ENCODE assay signal across 1 cellular context in genomic region chr11:115409691-115410220, GRCh38.
A peak's percentile ranks its signal among the peaks of the same experiment; 100 is the strongest.
TF ChIP-seq lines count a peak whose summit lies in the region.

No MANE protein-coding gene starts in this region.

TF ChIP-seq in HepG2, 621 proteins besides CTCF, POLR2A, EP300 and RAD21 (continued from another document and continues in another):
- TF ChIP-seq GATAD1 (CRISPR knock-in tag; IDR thresholded peaks at IDR 0.05) = 0 out of 2 replicates have a peak, but pooled peaks have one; percentile 17
- TF ChIP-seq RFXANK (CRISPR knock-in tag; IDR thresholded peaks at IDR 0.05) = no peak
- TF ChIP-seq FOXP4 (CRISPR knock-in tag; IDR thresholded peaks at IDR 0.05) = peak; percentile 93
- no peak for TF ChIP-seq HOXA9 (CRISPR knock-in tag; IDR thresholded peaks at IDR 0.05; ENCODE audit: borderline replicate concordance)
- TF ChIP-seq TMF1 (CRISPR knock-in tag; IDR thresholded peaks at IDR 0.05; ENCODE audit: low read depth) = no peak
- TF ChIP-seq ZNF879 (CRISPR knock-in tag; IDR thresholded peaks at IDR 0.05) = no peak
- no peak for TF ChIP-seq ZNF773 (CRISPR knock-in tag; IDR thresholded peaks at IDR 0.05; ENCODE audit: borderline replicate concordance)
- peak; percentile 42; the same call in 1 of the 2 replicates for TF ChIP-seq KAT8 (CRISPR knock-in tag; IDR thresholded peaks at IDR 0.05)
- TF ChIP-seq MIER3 (CRISPR knock-in tag; IDR thresholded peaks at IDR 0.05; ENCODE audit: borderline replicate concordance) = peak; percentile 44; the same call in 1 of the 2 replicates
- peak; percentile 95 for TF ChIP-seq AHDC1 (CRISPR knock-in tag; IDR thresholded peaks at IDR 0.05; ENCODE audit: borderline replicate concordance)
- TF ChIP-seq SALL1 (CRISPR knock-in tag; IDR thresholded peaks at IDR 0.05) = peak; percentile 88
- TF ChIP-seq FOXA3 (CRISPR knock-in tag; IDR thresholded peaks at IDR 0.05) = peak; percentile 99
- no peak for TF ChIP-seq ZFP90 (CRISPR knock-in tag; IDR thresholded peaks at IDR 0.05; ENCODE audit: borderline replicate concordance)
- peak; percentile 91 for TF ChIP-seq ARID5B (CRISPR knock-in tag; IDR thresholded peaks at IDR 0.05)
- no peak for TF ChIP-seq ZNF576 (CRISPR knock-in tag; IDR thresholded peaks at IDR 0.05)
- TF ChIP-seq ZMAT5 (CRISPR knock-in tag; IDR thresholded peaks at IDR 0.05; ENCODE audit: borderline replicate concordance, low read depth) = no peak
- no peak for TF ChIP-seq THYN1 (CRISPR knock-in tag; IDR thresholded peaks at IDR 0.05; ENCODE audit: borderline replicate concordance, low read depth)
- no peak for TF ChIP-seq EED (CRISPR knock-in tag; IDR thresholded peaks at IDR 0.05)
- TF ChIP-seq ATF7 (IDR thresholded peaks at IDR 0.05) = no peak
- no peak for TF ChIP-seq ATF7 (CRISPR knock-in tag; IDR thresholded peaks at IDR 0.05)
- peak; percentile 78; the same call in 1 of the 2 replicates for TF ChIP-seq FOXO1 (CRISPR knock-in tag; IDR thresholded peaks at IDR 0.05)
- TF ChIP-seq HNRNPUL1 (IDR thresholded peaks at IDR 0.05; ENCODE audit: low read depth, low read length) = no peak
- TF ChIP-seq ZNF484 (CRISPR knock-in tag; IDR thresholded peaks at IDR 0.05; ENCODE audit: borderline replicate concordance, low read depth) = no peak
- peak; percentile 85 for TF ChIP-seq HNF4A (CRISPR knock-in tag; IDR thresholded peaks at IDR 0.05)
- TF ChIP-seq MAF1 (CRISPR knock-in tag; IDR thresholded peaks at IDR 0.05; ENCODE audit: borderline replicate concordance) = no peak
- TF ChIP-seq PPARG (CRISPR knock-in tag; conservative IDR thresholded peaks at IDR 0.05) = peak; percentile 89
- peak; percentile 85; the same call in 1 of the 2 replicates for TF ChIP-seq SIX1 (CRISPR knock-in tag; IDR thresholded peaks at IDR 0.05; ENCODE audit: borderline replicate concordance)
- TF ChIP-seq ZNF30 (CRISPR knock-in tag; IDR thresholded peaks at IDR 0.05) = no peak
- 0 out of 2 replicates have a peak, but pooled peaks have one; percentile 62 for TF ChIP-seq ZFP82 (CRISPR knock-in tag; IDR thresholded peaks at IDR 0.05; ENCODE audit: borderline replicate concordance)
- no peak for TF ChIP-seq ZFAT (CRISPR knock-in tag; conservative IDR thresholded peaks at IDR 0.05)
- no peak for TF ChIP-seq ZNF556 (CRISPR knock-in tag; IDR thresholded peaks at IDR 0.05; ENCODE audit: borderline replicate concordance)
- peak; percentile 85 for TF ChIP-seq SKI (IDR thresholded peaks at IDR 0.05; ENCODE audit: partially characterized antibody)
- no peak for TF ChIP-seq GTF3A (CRISPR knock-in tag; conservative IDR thresholded peaks at IDR 0.05)
- no peak for TF ChIP-seq EZH2 (conservative IDR thresholded peaks at IDR 0.05; ENCODE audit: low read depth, low read length)
- no peak for TF ChIP-seq ZNF251 (CRISPR knock-in tag; IDR thresholded peaks at IDR 0.05)
- peak; percentile 68 for TF ChIP-seq TBX2 (CRISPR knock-in tag; IDR thresholded peaks at IDR 0.05; ENCODE audit: borderline replicate concordance)
- TF ChIP-seq HMG20A (CRISPR knock-in tag; IDR thresholded peaks at IDR 0.05; ENCODE audit: borderline replicate concordance) = peak; percentile 62; the same call in 1 of the 2 replicates
- no peak for TF ChIP-seq ZNF446 (CRISPR knock-in tag; IDR thresholded peaks at IDR 0.05)
- peak; percentile 69; the same call in 1 of the 2 replicates for TF ChIP-seq ZNF614 (CRISPR knock-in tag; IDR thresholded peaks at IDR 0.05; ENCODE audit: borderline replicate concordance)
- TF ChIP-seq KDM4B (CRISPR knock-in tag; IDR thresholded peaks at IDR 0.05) = peak; percentile 62; the same call in 1 of the 2 replicates
- TF ChIP-seq UBTF (CRISPR knock-in tag; IDR thresholded peaks at IDR 0.05) = no peak
- 0 out of 2 replicates have a peak, but pooled peaks have one; percentile 20 for TF ChIP-seq ZNF12 (CRISPR knock-in tag; IDR thresholded peaks at IDR 0.05)
- peak; percentile 56; the same call in 1 of the 2 replicates for TF ChIP-seq MED1 (CRISPR knock-in tag; IDR thresholded peaks at IDR 0.05)
- TF ChIP-seq TEF (CRISPR knock-in tag; IDR thresholded peaks at IDR 0.05) = no peak
- no peak for TF ChIP-seq ZNF414 (CRISPR knock-in tag; IDR thresholded peaks at IDR 0.05)
- TF ChIP-seq PHF5A (CRISPR knock-in tag; IDR thresholded peaks at IDR 0.05; ENCODE audit: low read depth, unreplicated experiment) = peak; percentile 87
- TF ChIP-seq ZSCAN31 (CRISPR knock-in tag; IDR thresholded peaks at IDR 0.05; ENCODE audit: low read depth) = peak; percentile 20; the same call in 1 of the 2 replicates
- TF ChIP-seq GABPB1 (CRISPR knock-in tag; IDR thresholded peaks at IDR 0.05) = no peak
- no peak for TF ChIP-seq ZNF205 (CRISPR knock-in tag; IDR thresholded peaks at IDR 0.05)
- no peak for TF ChIP-seq ZNF430 (CRISPR knock-in tag; IDR thresholded peaks at IDR 0.05)
- no peak for TF ChIP-seq E2F1 (CRISPR knock-in tag; IDR thresholded peaks at IDR 0.05)
